ENCODE assay signal across 8 cellular contexts in the genomic region with DNA sequence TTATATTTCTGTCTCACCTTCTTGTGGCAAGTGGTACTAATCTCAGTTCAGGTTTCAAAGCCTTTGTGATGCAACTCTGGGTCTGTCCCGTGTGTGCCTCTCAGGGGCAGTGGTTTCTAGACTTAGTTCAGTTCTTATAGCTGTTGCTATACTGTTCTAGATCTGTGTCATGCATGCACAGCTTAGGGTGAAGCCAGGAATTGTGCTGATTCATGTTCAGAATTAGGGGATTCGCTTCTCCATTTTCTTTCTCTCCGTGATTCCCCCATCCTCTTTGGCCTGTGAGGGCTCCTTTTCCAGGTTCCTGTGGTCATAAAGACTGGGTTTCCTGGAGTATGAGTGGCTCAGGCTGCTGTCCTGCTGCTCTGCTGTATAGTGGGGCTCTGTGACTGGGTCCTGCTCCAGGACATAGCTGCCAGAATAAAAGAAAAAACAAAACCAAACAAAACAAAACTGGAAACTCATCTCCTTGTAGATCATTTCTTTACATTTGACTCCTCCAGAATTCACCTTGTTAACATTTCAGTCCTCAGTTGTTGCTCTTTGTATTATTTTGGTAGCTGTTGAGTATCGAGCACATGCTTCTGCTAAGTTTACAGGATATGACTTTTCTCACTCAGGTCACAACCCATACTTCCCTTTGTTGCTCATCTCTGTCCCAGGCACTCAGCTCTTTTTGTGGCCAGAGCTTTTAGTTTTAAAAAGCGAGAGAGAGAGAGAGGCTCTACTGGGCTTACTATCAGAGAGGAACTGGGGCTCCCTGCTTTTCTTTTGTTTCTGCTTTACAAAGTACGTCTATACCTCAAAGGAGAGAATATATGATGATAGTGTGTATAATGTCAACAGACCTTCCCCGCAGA. TPM values are rescaled to one million over a fixed set of nuclear protein-coding genes. Genes with fewer than 3 reads are reported as not detected.
DNase-seq lines count a peak whose midpoint lies in the region; ATAC-seq, FAIRE-seq and TF ChIP-seq lines count a peak whose summit lies in the region.

No MANE protein-coding gene starts in this region.

- H3F3A ChIP-seq in GM23248 (ENCODE audit: insufficient read depth) = peaks cover 17% of the 10 kb centered on the region

- H3K36me3 ChIP-seq in GM23248 (ENCODE audit: low read depth) (no peaks in the 10 kb centered on the region), cardiac muscle cell (no peaks in the 10 kb centered on the region)

- H3K9me3 ChIP-seq in GM23248 (ENCODE audit: low read depth) (no peaks in the 10 kb centered on the region), cardiac muscle cell (ENCODE audit: low read depth) (no peaks in the 10 kb centered on the region)

- H3K4me3 ChIP-seq in GM23248 = peak overlapping the region; percentile 62
- no peak overlapping the region for H3K4me3 ChIP-seq in cardiac muscle cell

- no peaks in the 10 kb centered on the region for H4K20me1 ChIP-seq in GM23248 (ENCODE audit: insufficient read depth)

- peaks cover 2% of the 10 kb centered on the region for H3K27me3 Mint-ChIP-seq in activated T-cell treated with anti-CD3 and anti-CD28 coated beads, Interleukin-2, amount 50 U/mL, for 4 hours (ENCODE audit: low read depth)

- TF ChIP-seq CTCF in cardiac muscle cell (IDR thresholded peaks at IDR 0.05; ENCODE audit: low read depth, low read length) = no peak

- peaks cover 50% of the 10 kb centered on the region for H3K79me2 ChIP-seq in GM23248 (ENCODE audit: insufficient read depth)

- H3K27ac ChIP-seq in GM23248 (peak overlapping the region; percentile 57), cardiac muscle cell (peak overlapping the region; percentile 47)

- peak overlapping the region; percentile 78 for H3K4me3 Mint-ChIP-seq in activated T-cell treated with anti-CD3 and anti-CD28 coated beads, Interleukin-2, amount 50 U/mL, for 4 hours

- H3K9me2 ChIP-seq in GM23248 (ENCODE audit: insufficient read depth) = no peaks in the 10 kb centered on the region

- FAIRE-seq in GM12891 (lab: Jason Lieb, UNC) = peak; percentile 88

- peaks cover 6% of the 10 kb centered on the region for H3K36me3 Mint-ChIP-seq in activated T-cell treated with anti-CD3 and anti-CD28 coated beads, Interleukin-2, amount 50 U/mL, for 4 hours (ENCODE audit: insufficient read depth)

- peak; percentile 89 to 92 for ATAC-seq in activated T-cell treated with anti-CD3 and anti-CD28 coated beads, Interleukin-2, amount 50 U/mL, for 4 hours

- peak overlapping the region; percentile 74 for H3K4me2 ChIP-seq in GM23248 (ENCODE audit: unreplicated experiment)

- H3K9me3 Mint-ChIP-seq in activated T-cell treated with anti-CD3 and anti-CD28 coated beads, Interleukin-2, amount 50 U/mL, for 4 hours = peaks cover 3% of the 10 kb centered on the region

- peak overlapping the region; percentile 56 for H3K9ac ChIP-seq in GM23248

- no peak for TF ChIP-seq POLR2A in GM12891 (IDR thresholded peaks at IDR 0.05; ENCODE audit: low read depth, low read length)

- H3K27me3 ChIP-seq in GM23248 (replicated peaks; ENCODE audit: insufficient read depth) (no peaks in the 10 kb centered on the region), cardiac muscle cell (no peaks in the 10 kb centered on the region)

- in situ Hi-C loops in GM23248 (cut with MboI) = no loop called here
- in situ Hi-C loops in KBM-7 (cut with MboI; ENCODE audit: low pct_unique_long_range_greater_than_20kb, low sequenced_read_pairs) = no loop called here

- whole genome bisulfite sequencing in GM23248 (ENCODE audit: low coverage in 1 of 2, low lambda C conversion rate in 2 of 2, missing lambda C conversion rate in 2 of 2), 2 experiments = 47 to 48% methylated on average over 7 of the region's 7 CpGs

- H3K4me1 ChIP-seq in GM23248 (ENCODE audit: insufficient read depth) (peaks cover 18% of the 10 kb centered on the region), cardiac muscle cell (ENCODE audit: low read depth) (peaks cover 14% of the 10 kb centered on the region)

- H3K4me1 Mint-ChIP-seq in activated T-cell treated with anti-CD3 and anti-CD28 coated beads, Interleukin-2, amount 50 U/mL, for 4 hours (ENCODE audit: low read depth) = peaks cover 46% of the 10 kb centered on the region

- peak overlapping the region; percentile 79 for H2AFZ ChIP-seq in GM23248

- DNase-seq in GM12891 (ENCODE audit: insufficient read length, low spot score) (peak; percentile 13), GM23248 (peak; percentile 54), KBM-7 (peak; percentile 84), cardiac muscle cell (ENCODE audit: low read depth in 1 of 2, low spot score in 1 of 2) (peak; percentile 35 to 47), hippocampal formation (lab: John Stamatoyannopoulos, UW) (no peak), NCI-H1436 treated with DMSO at 0.1 percent for 48 hours (lab: John Stamatoyannopoulos, UW) (no peak)
- peak; percentile 9 for DNase-seq in activated T-cell treated with anti-CD3 and anti-CD28 coated beads, Interleukin-2, amount 50 U/mL, for 4 hours
- peak in 2 of 3 donors; percentile 50 to 51 for DNase-seq in stimulated activated CD4-positive, alpha-beta T cell treated with anti-CD3 and anti-CD28 coated beads, Interleukin-12 subunit alpha, Interleukin-12 subunit beta, amount 100 ng/mL, for 48 hours (ENCODE audit: low read depth in 2 of 3, low spot score in 1 of 3)

TF ChIP-seq in GM12891, 5 proteins besides CTCF, POLR2A, EP300 and RAD21:
- TF ChIP-seq TAF1 (IDR thresholded peaks at IDR 0.05; ENCODE audit: low read depth, low read length) (0 out of 2 replicates have a peak, but pooled peaks have one; percentile 27), PAX5 (IDR thresholded peaks at IDR 0.05; ENCODE audit: insufficient read depth, low read length, severe bottlenecking) (no peak), POU2F2 (IDR thresholded peaks at IDR 0.05; ENCODE audit: low read depth, low read length) (0 out of 2 replicates have a peak, but pooled peaks have one; percentile 51), SPI1 (IDR thresholded peaks at IDR 0.05; ENCODE audit: low read depth, low read length) (peak; percentile 80), POLR2AphosphoS5 (IDR thresholded peaks at IDR 0.05; ENCODE audit: low read depth, low read length) (no peak)

RNA-seq across cellular contexts. Expression of gene CERS6, which starts 34.2 kb away (rescaled TPM):
- 1.7 TPM for polyA plus RNA-seq in GM12891 (2012; ENCODE audit: low read depth, missing spikeins)
- 16.0 and 17.8 TPM in 2 replicates for total RNA-seq in GM23248 (2014; rRNA removed; shearing (Covaris generic))
- 7.9 and 8.3 TPM in 2 replicates for polyA plus RNA-seq in GM23248 (2016; fragmentation: Nextera tagmentation; extraction: Ambion mirVana)
- 10 to 100 TPM; 14.1 to 17.2 (median 16.7) TPM for total RNA-seq in activated T-cell treated with anti-CD3 and anti-CD28 coated beads, Interleukin-2, amount 50 U/mL, for 4 hours
- 23.4 and 26.6 TPM in 2 replicates for total RNA-seq in cardiac muscle cell
- polyA plus RNA-seq in cardiac muscle cell = 17.1 and 19.2 TPM in 2 replicates

Comparison
In these comparisons a context has a peak if more than half of its experiments do, and no peak if none do; other contexts are left out.
1. DNase-seq: peak in GM12891 (single experiment), GM23248 (single experiment), KBM-7 (single experiment), activated T-cell treated with anti-CD3 and anti-CD28 coated beads, Interleukin-2, amount 50 U/mL, for 4 hours (single experiment), cardiac muscle cell (2 of 2) and stimulated activated CD4-positive, alpha-beta T cell treated with anti-CD3 and anti-CD28 coated beads, Interleukin-12 subunit alpha, Interleukin-12 subunit beta, amount 100 ng/mL, for 48 hours (2 of 3); none in hippocampal formation (0 of 2) and NCI-H1436 treated with DMSO at 0.1 percent for 48 hours (single experiment).